In genomic region chr2:226873051-226873620, GRCh38 we compare ENCODE assay signal across 9 cellular contexts. TPM values are rescaled to one million over a fixed set of nuclear protein-coding genes. Genes with fewer than 3 reads are reported as not detected.
DNase-seq lines count a peak whose midpoint lies in the region; ATAC-seq and TF ChIP-seq lines count a peak whose summit lies in the region.
"Had no signal": no experiment of that assay in that cellular context is flagged by ENCODE, and none has a peak within 500 bp of the region (broad histone marks: within the 10 kb centered on the region; RNA-seq: fewer than 3 reads in every experiment).

No MANE protein-coding gene starts in this region.

- no peaks in the 10 kb centered on the region for H3K27me3 Mint-ChIP-seq in activated naive CD4-positive, alpha-beta T cell treated with anti-CD3 and anti-CD28 coated beads, Interleukin-2, amount 50 U/mL, for 24 hours
- H3K27me3 Mint-ChIP-seq in activated naive CD4-positive, alpha-beta T cell treated with anti-CD3 and anti-CD28 coated beads, Interleukin-2, amount 10 ng/mL, durations not matched to agents 7 days and 5 days, result no peaks in the 10 kb centered on the region
- H3K27me3 Mint-ChIP-seq in T-helper 2 cell treated with Interferon-gamma antibody and Interleukin-4, amounts not matched to agents 5 μg/mL and 100 μg/mL, for 36 hours (ENCODE audit: low read depth), result no peaks in the 10 kb centered on the region

- H3K9me3 ChIP-seq in left lung, result no peaks in the 10 kb centered on the region

- H3K4me3 Mint-ChIP-seq in activated naive CD4-positive, alpha-beta T cell treated with anti-CD3 and anti-CD28 coated beads, Interleukin-2, amount 50 U/mL, for 24 hours, result peak overlapping the region; percentile 42
- no peak overlapping the region for H3K4me3 Mint-ChIP-seq in activated naive CD4-positive, alpha-beta T cell treated with anti-CD3 and anti-CD28 coated beads, Interleukin-2, amount 10 ng/mL, durations not matched to agents 7 days and 5 days
- H3K4me3 Mint-ChIP-seq in T-helper 2 cell treated with Interferon-gamma antibody and Interleukin-4, amounts not matched to agents 5 μg/mL and 100 μg/mL, for 36 hours, result no peak overlapping the region

- H3K9me3 Mint-ChIP-seq in activated naive CD4-positive, alpha-beta T cell treated with anti-CD3 and anti-CD28 coated beads, Interleukin-2, amount 50 U/mL, for 24 hours, result no peaks in the 10 kb centered on the region
- no peaks in the 10 kb centered on the region for H3K9me3 Mint-ChIP-seq in activated naive CD4-positive, alpha-beta T cell treated with anti-CD3 and anti-CD28 coated beads, Interleukin-2, amount 10 ng/mL, durations not matched to agents 7 days and 5 days
- H3K9me3 Mint-ChIP-seq in T-helper 2 cell treated with Interferon-gamma antibody and Interleukin-4, amounts not matched to agents 5 μg/mL and 100 μg/mL, for 36 hours, result no peaks in the 10 kb centered on the region

- intact Hi-C loops in left lung (cut with DNase I), result no loop called here

- no peak for DNase-seq in activated naive CD4-positive, alpha-beta T cell treated with anti-CD3 and anti-CD28 coated beads, Interleukin-2, amount 10 ng/mL, durations not matched to agents 7 days and 5 days
- no peak for DNase-seq in T-helper 2 cell treated with Interferon-gamma antibody and Interleukin-4, amounts not matched to agents 5 μg/mL and 100 μg/mL, for 36 hours (ENCODE audit: low spot score)
- DNase-seq in stimulated activated naive CD8-positive, alpha-beta T cell treated with anti-CD3 and anti-CD28 coated beads, Interleukin-15, Interleukin-2, amounts not matched to agents 100 U/mL and 50 U/mL, for 24 hours, result peak; percentile 8
- DNase-seq in NCI-H1930 (lab: John Stamatoyannopoulos, UW) (no peak), left lung (no peak), NCI-H2196 (lab: John Stamatoyannopoulos, UW; ENCODE audit: unreplicated experiment) (no peak)
- DNase-seq: substantia nigra had no signal

- H3K27ac Mint-ChIP-seq in activated naive CD4-positive, alpha-beta T cell treated with anti-CD3 and anti-CD28 coated beads, Interleukin-2, amount 50 U/mL, for 24 hours, result peak overlapping the region; percentile 79
- no peak overlapping the region for H3K27ac Mint-ChIP-seq in activated naive CD4-positive, alpha-beta T cell treated with anti-CD3 and anti-CD28 coated beads, Interleukin-2, amount 10 ng/mL, durations not matched to agents 7 days and 5 days
- H3K27ac Mint-ChIP-seq in T-helper 2 cell treated with Interferon-gamma antibody and Interleukin-4, amounts not matched to agents 5 μg/mL and 100 μg/mL, for 36 hours, result peak overlapping the region; percentile 46

- no peak overlapping the region for H3K27ac ChIP-seq in left lung

- H3K27me3 ChIP-seq in left lung, result no peaks in the 10 kb centered on the region

- no peak for TF ChIP-seq CTCF in left lung (IDR thresholded peaks at IDR 0.05)

- H3K4me1 Mint-ChIP-seq in activated naive CD4-positive, alpha-beta T cell treated with anti-CD3 and anti-CD28 coated beads, Interleukin-2, amount 50 U/mL, for 24 hours, result peaks cover 46% of the 10 kb centered on the region
- peaks cover 5% of the 10 kb centered on the region for H3K4me1 Mint-ChIP-seq in activated naive CD4-positive, alpha-beta T cell treated with anti-CD3 and anti-CD28 coated beads, Interleukin-2, amount 10 ng/mL, durations not matched to agents 7 days and 5 days
- peaks cover 18% of the 10 kb centered on the region for H3K4me1 Mint-ChIP-seq in T-helper 2 cell treated with Interferon-gamma antibody and Interleukin-4, amounts not matched to agents 5 μg/mL and 100 μg/mL, for 36 hours (ENCODE audit: low read depth)

- H3K36me3 ChIP-seq in left lung, result peaks cover 0 to 10% of the 10 kb centered on the region in 2 donors

- peaks cover 48% of the 10 kb centered on the region for H3K36me3 Mint-ChIP-seq in activated naive CD4-positive, alpha-beta T cell treated with anti-CD3 and anti-CD28 coated beads, Interleukin-2, amount 50 U/mL, for 24 hours
- peaks cover 38% of the 10 kb centered on the region for H3K36me3 Mint-ChIP-seq in activated naive CD4-positive, alpha-beta T cell treated with anti-CD3 and anti-CD28 coated beads, Interleukin-2, amount 10 ng/mL, durations not matched to agents 7 days and 5 days
- H3K36me3 Mint-ChIP-seq in T-helper 2 cell treated with Interferon-gamma antibody and Interleukin-4, amounts not matched to agents 5 μg/mL and 100 μg/mL, for 36 hours (ENCODE audit: low read depth), result peaks cover 38% of the 10 kb centered on the region

- peak; percentile 45 for ATAC-seq in HG03045 (IDR thresholded peaks at IDR 0.05; ENCODE audit: unreplicated experiment)
- ATAC-seq in stimulated activated naive CD8-positive, alpha-beta T cell treated with anti-CD3 and anti-CD28 coated beads, Interleukin-15, Interleukin-2, amounts not matched to agents 100 U/mL and 50 U/mL, for 24 hours, result peak; percentile 44
- no peak for ATAC-seq in left lung

- CTCF ChIA-PET in activated naive CD4-positive, alpha-beta T cell treated with anti-CD3 and anti-CD28 coated beads, Interleukin-2, amount 10 ng/mL, durations not matched to agents 7 days and 5 days (lab: Charles Lee), result no interaction called here

- H3K4me3 ChIP-seq in left lung, result no peak overlapping the region

- no peaks in the 10 kb centered on the region for H3K4me1 ChIP-seq in left lung

RNA-seq across cellular contexts. Expression of gene RHBDD1, which starts 37.3 kb away (rescaled TPM):
- 10 to 100 TPM; 33.3 to 40.1 TPM for total RNA-seq in left lung
